Comparison of ENCODE assay signal across 21 cellular contexts in the genomic region with DNA sequence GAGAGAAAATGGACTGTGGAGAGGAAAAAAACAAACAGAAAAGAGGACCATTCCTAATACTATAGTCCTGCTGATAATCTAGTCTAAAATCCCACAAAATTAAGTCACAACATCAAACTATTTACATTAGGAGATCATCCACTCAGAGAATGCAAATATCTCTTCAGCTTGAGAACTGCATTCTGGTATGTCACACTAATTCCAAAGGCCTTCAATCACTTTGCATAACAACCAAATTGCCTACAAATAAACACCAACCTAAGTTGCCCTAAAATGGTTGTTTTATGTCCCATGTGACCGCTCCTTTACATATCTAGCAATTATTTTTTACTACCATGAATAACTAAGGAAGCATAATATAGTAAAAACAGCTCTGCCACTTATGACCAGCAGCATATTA.
DNase-seq lines count a peak whose midpoint lies in the region; ATAC-seq and TF ChIP-seq lines count a peak whose summit lies in the region.
"Had no signal": no experiment of that assay in that cellular context is flagged by ENCODE, and none has a peak within 500 bp of the region (broad histone marks: within the 10 kb centered on the region; RNA-seq: fewer than 3 reads in every experiment).

No MANE protein-coding gene starts in this region.

- H2BK5ac ChIP-seq in IMR-90 (ENCODE audit: low read depth, low read length, poor library complexity, severe bottlenecking) (no peak overlapping the region), mesenchymal stem cell (ENCODE audit: low read depth, low read length, poor library complexity, severe bottlenecking) (no peak overlapping the region)

- intact Hi-C loops in IMR-90 (cut with micrococcal nuclease), result no loop called here
- intact Hi-C loops in mammary epithelial cell (cut with micrococcal nuclease), result loop anchor here (10.0 kb wide), 2 partner anchors 135 to 305 kb away; no protein-coding TSS in a partner anchor

- H3K4me2 ChIP-seq in IMR-90 (ENCODE audit: low read depth, low read length) (no peak overlapping the region), mesenchymal stem cell (ENCODE audit: low read length, poor library complexity, severe bottlenecking) (no peak overlapping the region), mammary epithelial cell (ENCODE audit: insufficient read depth, low read depth, low read length) (no peak overlapping the region)
- H3K4me2 ChIP-seq: A549; BLaER1 treated with 17β-estradiol and CSF1 and Interleukin-3, amounts not matched to agents 10 nM and 100 nM had no signal

- H2BK15ac ChIP-seq in IMR-90 (ENCODE audit: low read depth, low read length) (no peak overlapping the region), mesenchymal stem cell (ENCODE audit: low read depth, poor library complexity, severe bottlenecking) (no peak overlapping the region)

- H3K14ac ChIP-seq in IMR-90 (replicated peaks; ENCODE audit: low read depth, low read length), result no peak overlapping the region
- H3K14ac ChIP-seq in mesenchymal stem cell (ENCODE audit: low read length in 2 of 2), result no peak overlapping the region

- POLR2A ChIA-PET in IMR-90 (lab: Charles Lee; ENCODE audit: unreplicated experiment), result no interaction called here

- peaks cover 2% of the 10 kb centered on the region for H3K4me1 ChIP-seq in IMR-90 (ENCODE audit: control insufficient read depth, insufficient read depth, low read length)
- H3K4me1 ChIP-seq in mesenchymal stem cell (ENCODE audit: control insufficient read depth, insufficient read depth, low read depth, low read length), result no peaks in the 10 kb centered on the region
- H3K4me1 ChIP-seq in mammary epithelial cell (ENCODE audit: insufficient read depth, low read length), result no peaks in the 10 kb centered on the region

- dilution Hi-C loops in IMR-90 (cut with HindIII; ENCODE audit: low sequenced_read_pairs, unreplicated experiment), result no loop called here
- dilution Hi-C loops in mammary epithelial cell (cut with HindIII; ENCODE audit: low sequenced_read_pairs), result no loop called here

- H4K8ac ChIP-seq in IMR-90 (ENCODE audit: low read depth in 2 of 2, low read length in 2 of 2) (no peak overlapping the region), mesenchymal stem cell (ENCODE audit: low read length) (no peak overlapping the region)

- no peak for TF ChIP-seq CTCF in IMR-90 (conservative IDR thresholded peaks at IDR 0.05; ENCODE audit: low read depth, low read length)
- no peak for TF ChIP-seq CTCF in mammary epithelial cell (conservative IDR thresholded peaks at IDR 0.05 in 1 of 2, IDR thresholded peaks at IDR 0.05 in 1 of 2; ENCODE audit: extremely low read depth in 1 of 2, insufficient read depth in 1 of 2, low read depth in 1 of 2, low read length in 2 of 2)

- no peak overlapping the region for H3K4ac ChIP-seq in IMR-90 (ENCODE audit: low read depth, low read length)
- H3K4ac ChIP-seq in mesenchymal stem cell (ENCODE audit: low read depth in 1 of 2, low read length in 2 of 2), result no peak overlapping the region

- no peaks in the 10 kb centered on the region for H4K20me1 ChIP-seq in IMR-90 (ENCODE audit: insufficient read depth, low read length)
- H4K20me1 ChIP-seq in mammary epithelial cell (ENCODE audit: insufficient read depth, low read length), result no peaks in the 10 kb centered on the region
- H4K20me1 ChIP-seq: BLaER1 treated with 17β-estradiol and CSF1 and Interleukin-3, amounts not matched to agents 10 nM and 100 nM had no signal

- no TSS peak for BruUV-seq in IMR-90 (replicated peaks; lab: Mats Ljungman, UMichigan)
- BruUV-seq in mammary epithelial cell (replicated peaks; lab: Mats Ljungman, UMichigan), result no TSS peak

- no peak for TF ChIP-seq RAD21 in IMR-90 (IDR thresholded peaks at IDR 0.05; ENCODE audit: low read length)

- H2AK5ac ChIP-seq in IMR-90 (ENCODE audit: low read depth, low read length) (no peak overlapping the region), mesenchymal stem cell (ENCODE audit: low read length, severe bottlenecking) (no peak overlapping the region)

- DNase-seq in EL (peak; percentile 13), IMR-90 (peak; percentile 31), amniotic epithelial cell (ENCODE audit: low read depth) (peak; percentile 27), mesenchymal stem cell (peak; percentile 47), dedifferentiated amniotic fluid mesenchymal stem cell (ENCODE audit: extremely low spot score) (no peak), mammary epithelial cell (no peak), NCI-H774 (lab: John Stamatoyannopoulos, UW) (no peak)
- no peak for DNase-seq in stimulated activated naive CD8-positive, alpha-beta T cell treated with anti-CD3 and anti-CD28 coated beads, Interleukin-15, amount 100 ng/mL, for 72 hours
- DNase-seq: Calu3; CD8-positive, alpha-beta T cell; H7; NCI-H1417; NCI-H2029; NCI-H345; NCI-H524 treated with DMSO at 0.1 percent for 48 hours; OCI-M1; SHP77 had no signal

- no peaks in the 10 kb centered on the region for H3K9me3 ChIP-seq in IMR-90 (ENCODE audit: control insufficient read depth, insufficient read depth, low read length)
- no peaks in the 10 kb centered on the region for H3K9me3 ChIP-seq in mesenchymal stem cell (ENCODE audit: control insufficient read depth, low read length)
- no peaks in the 10 kb centered on the region for H3K9me3 ChIP-seq in mammary epithelial cell (replicated peaks; ENCODE audit: insufficient read depth, low read length)
- H3K9me3 ChIP-seq: A549; BLaER1 treated with 17β-estradiol and CSF1 and Interleukin-3, amounts not matched to agents 10 nM and 100 nM had no signal

- no CpG with 5 or more reads among the region's 1 CpG for WGBS in IMR-90 (ENCODE audit: extremely low coverage in 2 of 2, insufficient read length in 1 of 2), 2 experiments
- WGBS in mesenchymal stem cell, result 100% methylated on average over 1 of the region's 1 CpG
- WGBS in mammary epithelial cell (ENCODE audit: low coverage, missing lambda C conversion rate), result 100% methylated on average over 1 of the region's 1 CpG

- no peaks in the 10 kb centered on the region for H3K27me3 Mint-ChIP-seq in stimulated activated naive CD8-positive, alpha-beta T cell treated with anti-CD3 and anti-CD28 coated beads, Interleukin-15, amount 100 ng/mL, for 72 hours

- H2AFZ ChIP-seq in IMR-90 (replicated peaks; ENCODE audit: low read length, poor library complexity), result no peak overlapping the region
- no peak overlapping the region for H2AFZ ChIP-seq in mesenchymal stem cell (ENCODE audit: low read depth, low read length)
- H2AFZ ChIP-seq in mammary epithelial cell (ENCODE audit: low read depth, low read length), result no peak overlapping the region

- in situ Hi-C loops in IMR-90 (cut with MboI; ENCODE audit: low sequenced_read_pairs) (no loop called here), mammary epithelial cell (cut with MboI; ENCODE audit: low sequenced_read_pairs in 2 of 2) (no loop called here)

- no peak overlapping the region for H4K5ac ChIP-seq in IMR-90 (ENCODE audit: low read depth, low read length)

- H3K4me3 ChIP-seq in IMR-90 (ENCODE audit: insufficient read depth, low read depth, low read length), result no peak overlapping the region
- no peak overlapping the region for H3K4me3 ChIP-seq in mesenchymal stem cell (ENCODE audit: insufficient read depth in 1 of 2, low read depth in 1 of 2, low read length in 2 of 2)
- no peak overlapping the region for H3K4me3 ChIP-seq in mammary epithelial cell (replicated peaks in 1 of 3; ENCODE audit: insufficient read depth in 1 of 3, low read depth in 2 of 3, low read length in 3 of 3)
- H3K4me3 ChIP-seq: A549; BLaER1 treated with 17β-estradiol and CSF1 and Interleukin-3, amounts not matched to agents 10 nM and 100 nM; K562; SK-N-MC had no signal

- H2BK12ac ChIP-seq in mesenchymal stem cell (ENCODE audit: low read length in 2 of 2), result no peak overlapping the region

- no peak overlapping the region for H3K23ac ChIP-seq in IMR-90 (ENCODE audit: low read depth, low read length)
- H3K23ac ChIP-seq in mesenchymal stem cell (ENCODE audit: low read length in 2 of 2), result no peak overlapping the region

- no peak overlapping the region for H2BK20ac ChIP-seq in IMR-90 (ENCODE audit: low read depth, low read length)

- H3K27ac Mint-ChIP-seq in stimulated activated naive CD8-positive, alpha-beta T cell treated with anti-CD3 and anti-CD28 coated beads, Interleukin-15, amount 100 ng/mL, for 72 hours, result no peak overlapping the region
- H3K27ac Mint-ChIP-seq: CD8-positive, alpha-beta T cell had no signal

- 0 out of 4 replicates have a peak, but pooled peaks cover 0 to 15% of the 10 kb centered on the region in 2 experiments for H3K79me1 ChIP-seq in IMR-90 (ENCODE audit: low read depth in 1 of 2, low read length in 2 of 2)
- H3K79me1 ChIP-seq in mesenchymal stem cell (replicated peaks; ENCODE audit: low read length, poor library complexity, severe bottlenecking), result peaks cover 4% of the 10 kb centered on the region

- H3K18ac ChIP-seq in IMR-90 (ENCODE audit: low read depth, low read length) (no peak overlapping the region), mesenchymal stem cell (ENCODE audit: low read depth in 1 of 2, low read length in 2 of 2) (no peak overlapping the region)

- H3K9me1 ChIP-seq in IMR-90 (ENCODE audit: insufficient read depth, low read length), result peaks cover 9% of the 10 kb centered on the region; the same call in 1 of the 2 replicates

- no peaks in the 10 kb centered on the region for H3K79me2 ChIP-seq in mammary epithelial cell (ENCODE audit: insufficient read depth, low read length)

- H3K4me1 Mint-ChIP-seq in stimulated activated naive CD8-positive, alpha-beta T cell treated with anti-CD3 and anti-CD28 coated beads, Interleukin-15, amount 100 ng/mL, for 72 hours, result no peaks in the 10 kb centered on the region

- no peaks in the 10 kb centered on the region for H3K36me3 ChIP-seq in IMR-90 (ENCODE audit: control insufficient read depth, insufficient read depth, low read length)
- no peaks in the 10 kb centered on the region for H3K36me3 ChIP-seq in mesenchymal stem cell (ENCODE audit: control insufficient read depth in 1 of 2, insufficient read depth in 2 of 2, low read depth in 1 of 2, low read length in 2 of 2)
- no peaks in the 10 kb centered on the region for H3K36me3 ChIP-seq in mammary epithelial cell (ENCODE audit: insufficient read depth, low read length)
- H3K36me3 ChIP-seq: BLaER1 treated with 17β-estradiol and CSF1 and Interleukin-3, amounts not matched to agents 10 nM and 100 nM had no signal

- CTCF ChIA-PET in IMR-90 (lab: Yijun Ruan, JAX), result no interaction called here
- CTCF ChIA-PET in mammary epithelial cell (lab: Charles Lee; ENCODE audit: low non-redundant PET), result no interaction called here

- no peak overlapping the region for H3K56ac ChIP-seq in IMR-90 (ENCODE audit: extremely low read depth, insufficient read depth, low read length)

- H3K4me3 Mint-ChIP-seq in stimulated activated naive CD8-positive, alpha-beta T cell treated with anti-CD3 and anti-CD28 coated beads, Interleukin-15, amount 100 ng/mL, for 72 hours, result no peak overlapping the region
- H3K4me3 Mint-ChIP-seq: CD8-positive, alpha-beta T cell had no signal

- H3K9ac ChIP-seq in IMR-90 (ENCODE audit: low read depth, low read length) (no peak overlapping the region), mesenchymal stem cell (ENCODE audit: low read length) (no peak overlapping the region), mammary epithelial cell (ENCODE audit: insufficient read depth, low read length) (no peak overlapping the region)
- H3K9ac ChIP-seq: BLaER1 treated with 17β-estradiol and CSF1 and Interleukin-3, amounts not matched to agents 10 nM and 100 nM had no signal

- H4K91ac ChIP-seq in IMR-90 (ENCODE audit: insufficient read depth, low read depth, low read length) (no peak overlapping the region), mesenchymal stem cell (ENCODE audit: low read length) (no peak overlapping the region)

- H3K27me3 ChIP-seq in IMR-90 (ENCODE audit: control insufficient read depth, insufficient read depth, low read length), result no peaks in the 10 kb centered on the region
- H3K27me3 ChIP-seq in mesenchymal stem cell (ENCODE audit: control insufficient read depth in 1 of 2, insufficient read depth in 1 of 2, low read length in 2 of 2), result no peaks in the 10 kb centered on the region
- H3K27me3 ChIP-seq in mammary epithelial cell (ENCODE audit: insufficient read depth, low read length), result no peaks in the 10 kb centered on the region
- H3K27me3 ChIP-seq: BLaER1 treated with 17β-estradiol and CSF1 and Interleukin-3, amounts not matched to agents 10 nM and 100 nM had no signal

- no peak overlapping the region for H2BK120ac ChIP-seq in IMR-90 (ENCODE audit: low read depth, low read length)
- no peak overlapping the region for H2BK120ac ChIP-seq in mesenchymal stem cell (ENCODE audit: low read depth, low read length)

- H3K27ac ChIP-seq in IMR-90 (ENCODE audit: insufficient read depth, low read length), result no peak overlapping the region
- no peak overlapping the region for H3K27ac ChIP-seq in mesenchymal stem cell (ENCODE audit: low read length, poor library complexity, severe bottlenecking)
- H3K27ac ChIP-seq in mammary epithelial cell (ENCODE audit: insufficient read depth, low read depth, low read length), result no peak overlapping the region
- H3K27ac ChIP-seq: A549; BLaER1 treated with 17β-estradiol and CSF1 and Interleukin-3, amounts not matched to agents 10 nM and 100 nM; SK-N-MC had no signal

- ATAC-seq in IMR-90 (ENCODE audit: low read depth), result no peak; the same call in 1 of the 2 replicates
- ATAC-seq in stimulated activated naive CD8-positive, alpha-beta T cell treated with anti-CD3 and anti-CD28 coated beads, Interleukin-15, amount 100 ng/mL, for 72 hours, result no peak
- ATAC-seq: A549; CD8-positive, alpha-beta T cell; K562 had no signal

- no peak for TF ChIP-seq POLR2A in IMR-90 (IDR thresholded peaks at IDR 0.05; ENCODE audit: low read depth, low read length)

- H3K9me3 Mint-ChIP-seq in stimulated activated naive CD8-positive, alpha-beta T cell treated with anti-CD3 and anti-CD28 coated beads, Interleukin-15, amount 100 ng/mL, for 72 hours, result peaks cover 0 to 6% of the 10 kb centered on the region in 2 donors
- H3K9me3 Mint-ChIP-seq: CD8-positive, alpha-beta T cell had no signal

- H2AK9ac ChIP-seq in IMR-90 (replicated peaks; ENCODE audit: low read depth, low read length, poor library complexity), result no peak overlapping the region

Comparison
In these comparisons a context has a peak if more than half of its experiments do, and no peak if none do; other contexts are left out.
1. DNase-seq: peak in EL (single experiment), IMR-90 (single experiment), amniotic epithelial cell (single experiment) and mesenchymal stem cell (single experiment); none in dedifferentiated amniotic fluid mesenchymal stem cell (single experiment), stimulated activated naive CD8-positive, alpha-beta T cell treated with anti-CD3 and anti-CD28 coated beads, Interleukin-15, amount 100 ng/mL, for 72 hours (0 of 2), mammary epithelial cell (single experiment) and NCI-H774 (single experiment).